ENCODE assay signal across 1 cellular context in the genomic region with DNA sequence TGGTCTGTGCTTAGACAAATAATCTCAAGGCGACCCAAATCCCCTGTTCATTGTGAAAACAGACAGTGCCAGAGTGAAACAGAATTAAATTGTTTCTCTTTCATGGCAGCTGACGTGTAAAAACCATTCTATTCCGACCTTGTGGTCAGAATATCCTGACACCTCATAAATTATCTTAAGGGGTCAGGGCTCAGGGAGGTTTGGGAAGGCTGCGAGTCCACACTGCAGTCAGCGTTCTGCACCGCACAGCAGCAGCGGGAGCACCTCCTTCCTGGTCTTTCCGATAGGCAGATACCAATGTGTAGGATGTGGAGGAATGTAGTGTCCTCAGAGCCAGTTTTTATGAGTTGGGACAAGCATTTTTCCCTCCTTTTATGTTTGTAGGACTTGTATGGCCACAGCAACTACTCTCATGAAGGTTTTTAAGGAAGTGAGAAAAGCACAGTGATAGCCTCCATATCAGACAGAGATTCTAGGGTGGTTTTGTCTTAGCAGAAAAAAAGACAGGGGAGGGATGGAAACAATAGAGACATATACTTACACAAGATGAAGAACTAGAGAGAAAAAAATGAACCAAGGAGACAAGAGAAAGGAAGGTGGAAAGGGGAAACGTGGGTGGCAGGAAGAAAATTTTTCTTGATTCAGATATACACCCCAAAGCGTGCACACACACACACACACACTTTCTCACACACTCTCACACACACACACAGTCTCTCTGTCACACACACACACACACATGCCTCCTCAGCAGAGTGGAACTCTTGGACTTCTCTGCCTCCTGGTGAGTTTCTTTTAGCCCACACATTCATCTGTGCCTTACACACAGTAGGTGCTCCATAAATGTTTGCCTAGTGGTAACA.
TF ChIP-seq lines count a peak whose summit lies in the region.

No MANE protein-coding gene starts in this region.

TF ChIP-seq in H1, 55 proteins besides CTCF, POLR2A, EP300 and RAD21:
- TF ChIP-seq HDAC2 (IDR thresholded peaks at IDR 0.05; ENCODE audit: borderline replicate concordance in 1 of 2, low read depth in 2 of 2, low read length in 2 of 2) (no peak), TBP (IDR thresholded peaks at IDR 0.05; ENCODE audit: low read depth, low read length) (no peak), FOSL1 (IDR thresholded peaks at IDR 0.05; ENCODE audit: insufficient read depth, low read depth, low read length) (no peak), GABPA (IDR thresholded peaks at IDR 0.05; ENCODE audit: borderline replicate concordance, insufficient read depth, low read length) (no peak), TAF1 (IDR thresholded peaks at IDR 0.05; ENCODE audit: low read depth, low read length) (no peak), KDM4A (IDR thresholded peaks at IDR 0.05; ENCODE audit: low read depth, low read length, severe bottlenecking) (no peak), CHD1 (IDR thresholded peaks at IDR 0.05; ENCODE audit: low read depth, low read length) (no peak), CREB1 (IDR thresholded peaks at IDR 0.05) (no peak), SIN3A (conservative IDR thresholded peaks at IDR 0.05 in 1 of 2, IDR thresholded peaks at IDR 0.05 in 1 of 2; ENCODE audit: low read depth in 1 of 2, low read length in 2 of 2) (no peak), YY1 (IDR thresholded peaks at IDR 0.05; ENCODE audit: low read depth, low read length) (no peak), CBX8 (IDR thresholded peaks at IDR 0.05; ENCODE audit: borderline replicate concordance, low read depth, low read length) (no peak), ZNF274 (IDR thresholded peaks at IDR 0.05; ENCODE audit: borderline replicate concordance, extremely low read depth, low read length) (no peak), SUZ12 (IDR thresholded peaks at IDR 0.05; ENCODE audit: low read length) (no peak), CEBPB (IDR thresholded peaks at IDR 0.05; ENCODE audit: low read depth, low read length) (no peak), POLR2AphosphoS5 (IDR thresholded peaks at IDR 0.05; ENCODE audit: low read depth, low read length) (no peak)
- TF ChIP-seq, protein P1, sequence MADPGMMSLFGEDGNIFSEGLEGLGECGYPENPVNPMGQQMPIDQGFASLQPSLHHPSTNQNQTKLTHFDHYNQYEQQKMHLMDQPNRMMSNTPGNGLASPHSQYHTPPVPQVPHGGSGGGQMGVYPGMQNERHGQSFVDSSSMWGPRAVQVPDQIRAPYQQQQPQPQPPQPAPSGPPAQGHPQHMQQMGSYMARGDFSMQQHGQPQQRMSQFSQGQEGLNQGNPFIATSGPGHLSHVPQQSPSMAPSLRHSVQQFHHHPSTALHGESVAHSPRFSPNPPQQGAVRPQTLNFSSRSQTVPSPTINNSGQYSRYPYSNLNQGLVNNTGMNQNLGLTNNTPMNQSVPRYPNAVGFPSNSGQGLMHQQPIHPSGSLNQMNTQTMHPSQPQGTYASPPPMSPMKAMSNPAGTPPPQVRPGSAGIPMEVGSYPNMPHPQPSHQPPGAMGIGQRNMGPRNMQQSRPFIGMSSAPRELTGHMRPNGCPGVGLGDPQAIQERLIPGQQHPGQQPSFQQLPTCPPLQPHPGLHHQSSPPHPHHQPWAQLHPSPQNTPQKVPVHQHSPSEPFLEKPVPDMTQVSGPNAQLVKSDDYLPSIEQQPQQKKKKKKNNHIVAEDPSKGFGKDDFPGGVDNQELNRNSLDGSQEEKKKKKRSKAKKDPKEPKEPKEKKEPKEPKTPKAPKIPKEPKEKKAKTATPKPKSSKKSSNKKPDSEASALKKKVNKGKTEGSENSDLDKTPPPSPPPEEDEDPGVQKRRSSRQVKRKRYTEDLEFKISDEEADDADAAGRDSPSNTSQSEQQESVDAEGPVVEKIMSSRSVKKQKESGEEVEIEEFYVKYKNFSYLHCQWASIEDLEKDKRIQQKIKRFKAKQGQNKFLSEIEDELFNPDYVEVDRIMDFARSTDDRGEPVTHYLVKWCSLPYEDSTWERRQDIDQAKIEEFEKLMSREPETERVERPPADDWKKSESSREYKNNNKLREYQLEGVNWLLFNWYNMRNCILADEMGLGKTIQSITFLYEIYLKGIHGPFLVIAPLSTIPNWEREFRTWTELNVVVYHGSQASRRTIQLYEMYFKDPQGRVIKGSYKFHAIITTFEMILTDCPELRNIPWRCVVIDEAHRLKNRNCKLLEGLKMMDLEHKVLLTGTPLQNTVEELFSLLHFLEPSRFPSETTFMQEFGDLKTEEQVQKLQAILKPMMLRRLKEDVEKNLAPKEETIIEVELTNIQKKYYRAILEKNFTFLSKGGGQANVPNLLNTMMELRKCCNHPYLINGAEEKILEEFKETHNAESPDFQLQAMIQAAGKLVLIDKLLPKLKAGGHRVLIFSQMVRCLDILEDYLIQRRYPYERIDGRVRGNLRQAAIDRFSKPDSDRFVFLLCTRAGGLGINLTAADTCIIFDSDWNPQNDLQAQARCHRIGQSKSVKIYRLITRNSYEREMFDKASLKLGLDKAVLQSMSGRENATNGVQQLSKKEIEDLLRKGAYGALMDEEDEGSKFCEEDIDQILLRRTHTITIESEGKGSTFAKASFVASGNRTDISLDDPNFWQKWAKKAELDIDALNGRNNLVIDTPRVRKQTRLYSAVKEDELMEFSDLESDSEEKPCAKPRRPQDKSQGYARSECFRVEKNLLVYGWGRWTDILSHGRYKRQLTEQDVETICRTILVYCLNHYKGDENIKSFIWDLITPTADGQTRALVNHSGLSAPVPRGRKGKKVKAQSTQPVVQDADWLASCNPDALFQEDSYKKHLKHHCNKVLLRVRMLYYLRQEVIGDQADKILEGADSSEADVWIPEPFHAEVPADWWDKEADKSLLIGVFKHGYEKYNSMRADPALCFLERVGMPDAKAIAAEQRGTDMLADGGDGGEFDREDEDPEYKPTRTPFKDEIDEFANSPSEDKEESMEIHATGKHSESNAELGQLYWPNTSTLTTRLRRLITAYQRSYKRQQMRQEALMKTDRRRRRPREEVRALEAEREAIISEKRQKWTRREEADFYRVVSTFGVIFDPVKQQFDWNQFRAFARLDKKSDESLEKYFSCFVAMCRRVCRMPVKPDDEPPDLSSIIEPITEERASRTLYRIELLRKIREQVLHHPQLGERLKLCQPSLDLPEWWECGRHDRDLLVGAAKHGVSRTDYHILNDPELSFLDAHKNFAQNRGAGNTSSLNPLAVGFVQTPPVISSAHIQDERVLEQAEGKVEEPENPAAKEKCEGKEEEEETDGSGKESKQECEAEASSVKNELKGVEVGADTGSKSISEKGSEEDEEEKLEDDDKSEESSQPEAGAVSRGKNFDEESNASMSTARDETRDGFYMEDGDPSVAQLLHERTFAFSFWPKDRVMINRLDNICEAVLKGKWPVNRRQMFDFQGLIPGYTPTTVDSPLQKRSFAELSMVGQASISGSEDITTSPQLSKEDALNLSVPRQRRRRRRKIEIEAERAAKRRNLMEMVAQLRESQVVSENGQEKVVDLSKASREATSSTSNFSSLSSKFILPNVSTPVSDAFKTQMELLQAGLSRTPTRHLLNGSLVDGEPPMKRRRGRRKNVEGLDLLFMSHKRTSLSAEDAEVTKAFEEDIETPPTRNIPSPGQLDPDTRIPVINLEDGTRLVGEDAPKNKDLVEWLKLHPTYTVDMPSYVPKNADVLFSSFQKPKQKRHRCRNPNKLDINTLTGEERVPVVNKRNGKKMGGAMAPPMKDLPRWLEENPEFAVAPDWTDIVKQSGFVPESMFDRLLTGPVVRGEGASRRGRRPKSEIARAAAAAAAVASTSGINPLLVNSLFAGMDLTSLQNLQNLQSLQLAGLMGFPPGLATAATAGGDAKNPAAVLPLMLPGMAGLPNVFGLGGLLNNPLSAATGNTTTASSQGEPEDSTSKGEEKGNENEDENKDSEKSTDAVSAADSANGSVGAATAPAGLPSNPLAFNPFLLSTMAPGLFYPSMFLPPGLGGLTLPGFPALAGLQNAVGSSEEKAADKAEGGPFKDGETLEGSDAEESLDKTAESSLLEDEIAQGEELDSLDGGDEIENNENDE (IDR thresholded peaks at IDR 0.05; ENCODE audit: insufficient replicate concordance, low read length), result no peak
TF ChIP-seq in H1: peak in this region for 0.
